ENCODE assay signal across 25 cellular contexts in the genomic region with DNA sequence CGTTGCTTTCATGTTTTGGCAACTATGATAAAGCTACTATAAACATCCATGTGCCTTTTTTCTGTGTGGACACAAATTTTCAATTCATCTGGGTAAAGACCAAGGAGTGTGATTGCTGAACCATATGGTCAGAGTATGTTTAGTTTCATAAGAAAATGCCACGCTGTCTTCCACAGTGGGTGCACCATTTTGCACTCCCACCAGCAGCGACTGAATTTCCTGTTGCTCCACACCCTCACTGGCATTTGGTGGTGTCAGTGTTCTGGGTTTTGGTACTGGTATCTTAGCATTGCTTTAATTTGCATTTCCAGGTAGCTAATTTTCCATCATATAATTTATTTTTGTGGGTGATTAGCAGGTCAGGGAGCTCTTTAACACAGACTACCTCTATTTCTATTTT.
"Had no signal": no experiment of that assay in that cellular context is flagged by ENCODE, and none has a peak within 500 bp of the region (broad histone marks: within the 10 kb centered on the region; RNA-seq: fewer than 3 reads in every experiment).

No MANE protein-coding gene starts in this region.

- H3K4me3 ChIP-seq: colonic mucosa, esophagus squamous epithelium, gastroesophageal sphincter, left ventricle myocardium inferior, lower lobe of right lung, neural progenitor cell, psoas muscle, sigmoid colon, skin epidermis, stomach, thoracic aorta had no signal

- H3K4me3 Mint-ChIP-seq: memory B cell; natural killer cell treated with Interleukin-12 subunit alpha and Interleukin-12 subunit beta and Interleukin-15 and Interleukin-18, amount 100 ng/mL, for 72 hours; neural progenitor cell had no signal

- H3K27me3 ChIP-seq: colonic mucosa, esophagus squamous epithelium, neural progenitor cell, sigmoid colon, stomach had no signal

- H3K9ac ChIP-seq: neural progenitor cell had no signal

- H3K36me3 Mint-ChIP-seq: memory B cell; natural killer cell treated with Interleukin-12 subunit alpha and Interleukin-12 subunit beta and Interleukin-15 and Interleukin-18, amount 100 ng/mL, for 72 hours; neural progenitor cell had no signal

- H3K36me3 ChIP-seq: colonic mucosa, esophagus squamous epithelium, gastroesophageal sphincter, left ventricle myocardium inferior, lower lobe of right lung, neural progenitor cell, sigmoid colon, stomach, thoracic aorta had no signal

- ATAC-seq: gastroesophageal sphincter; left cardiac atrium; lower lobe of right lung; natural killer cell treated with Interleukin-12 subunit alpha and Interleukin-12 subunit beta and Interleukin-15 and Interleukin-18, amount 100 ng/mL, for 72 hours; psoas muscle had no signal

- H3K9me3 Mint-ChIP-seq: memory B cell; natural killer cell treated with Interleukin-12 subunit alpha and Interleukin-12 subunit beta and Interleukin-15 and Interleukin-18, amount 100 ng/mL, for 72 hours had no signal

- H3K9me3 ChIP-seq: colonic mucosa, esophagus squamous epithelium, gastroesophageal sphincter, left ventricle myocardium inferior, lower lobe of right lung, psoas muscle, sigmoid colon, stomach, thoracic aorta had no signal

- H3K27ac ChIP-seq: colonic mucosa, esophagus squamous epithelium, gastroesophageal sphincter, left ventricle myocardium inferior, lower lobe of right lung, neural progenitor cell, psoas muscle, sigmoid colon, skin epidermis, stomach had no signal

- H3K27me3 Mint-ChIP-seq: memory B cell had no signal

- H2AFZ ChIP-seq: neural progenitor cell had no signal

- H3K4me2 ChIP-seq: neural progenitor cell had no signal

- H3K27ac Mint-ChIP-seq: memory B cell; natural killer cell treated with Interleukin-12 subunit alpha and Interleukin-12 subunit beta and Interleukin-15 and Interleukin-18, amount 100 ng/mL, for 72 hours; neural progenitor cell had no signal

- DNase-seq: colonic mucosa; dermis blood vessel endothelial cell; esophagus squamous epithelium; foreskin fibroblast; glutamatergic neuron; kidney; left cardiac atrium; left ventricle myocardium inferior; lower lobe of right lung; midbrain; occipital lobe; psoas muscle; retina; sigmoid colon; stimulated activated CD4-positive, alpha-beta T cell treated with anti-CD3 and anti-CD28 coated beads, Interleukin-12 subunit alpha, Interleukin-12 subunit beta, amount 100 ng/mL, for 4 hours; stimulated activated naive CD4-positive, alpha-beta T cell; stomach; substantia nigra; trophoblast cell had no signal

- H3K4me1 ChIP-seq: colonic mucosa, gastroesophageal sphincter, left ventricle myocardium inferior, lower lobe of right lung, psoas muscle, sigmoid colon, stomach had no signal
